In the genomic region with DNA sequence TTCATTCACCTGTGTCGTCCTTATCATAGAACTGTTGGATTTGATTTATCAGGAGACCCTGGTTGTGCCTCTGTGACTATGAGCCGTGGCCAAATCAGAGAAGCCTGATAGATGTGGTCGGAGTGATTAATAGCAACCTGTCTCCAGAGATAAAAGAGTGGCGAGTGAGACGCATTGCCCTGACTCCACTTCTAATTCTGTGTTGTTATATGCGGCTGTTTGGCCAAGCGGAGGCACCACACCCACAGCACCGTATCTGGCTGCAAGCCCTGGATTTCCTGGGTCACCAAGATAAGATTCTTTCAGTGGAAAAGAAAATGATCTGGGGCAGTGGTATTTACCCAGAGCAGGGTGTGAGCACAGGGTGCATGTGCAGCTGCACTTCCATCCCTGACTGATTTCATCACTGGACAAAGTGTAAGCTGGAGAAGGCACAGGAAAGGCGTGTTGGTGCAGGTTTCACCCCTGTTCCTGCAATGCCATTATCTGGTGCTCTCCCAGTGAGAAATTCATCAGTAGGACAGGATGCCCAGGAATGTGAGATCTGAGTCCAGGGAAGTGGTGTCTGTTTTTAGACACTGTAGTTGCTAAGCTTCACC, we compare ENCODE assay signal across 11 cellular contexts.
DNase-seq lines count a peak whose midpoint lies in the region; ATAC-seq, FAIRE-seq and TF ChIP-seq lines count a peak whose summit lies in the region.
"Had no signal": no experiment of that assay in that cellular context is flagged by ENCODE, and none has a peak within 500 bp of the region (broad histone marks: within the 10 kb centered on the region; RNA-seq: fewer than 3 reads in every experiment).

No MANE protein-coding gene starts in this region.

- WGBS in A549 (ENCODE audit: missing lambda C conversion rate), result 22% methylated on average over 9 of the region's 9 CpGs

- POLR2A ChIA-PET in A549 (lab: Yijun Ruan, JAX), result interaction anchor here (1.0 kb wide), 1 partner anchor 20 kb away, joined by 3 read pairs; no protein-coding TSS in a partner anchor
- POLR2A ChIA-PET in naive thymus-derived CD8-positive, alpha-beta T cell (lab: Charles Lee), result no interaction called here

- TF ChIP-seq RAD21 in A549 (conservative IDR thresholded peaks at IDR 0.05 in 1 of 2, IDR thresholded peaks at IDR 0.05 in 1 of 2), result no peak

- H3K36me3 Mint-ChIP-seq in naive thymus-derived CD8-positive, alpha-beta T cell, result no peaks in the 10 kb centered on the region
- H3K36me3 Mint-ChIP-seq: activated naive CD4-positive, alpha-beta T cell treated with anti-CD3 and anti-CD28 coated beads, Interleukin-2, amount 50 U/mL, for 72 hours had no signal

- H3K9me3 ChIP-seq in A549, result no peaks in the 10 kb centered on the region

- peak overlapping the region in 2 of 10 donors; percentile 5 to 56 for H3K4me3 Mint-ChIP-seq in naive thymus-derived CD8-positive, alpha-beta T cell

- no peak overlapping the region for H3K4me3 ChIP-seq in A549

- DNase-seq in A549 (ENCODE audit: low read depth in 1 of 2, low spot score in 1 of 2) (peak in 1 of 2 experiments; percentile 27), NCI-H69 (lab: John Stamatoyannopoulos, UW) (peak; percentile 63), dermis microvascular lymphatic vessel endothelial cell (ENCODE audit: low read depth in 2 of 2) (peak; percentile 89 to 93), lung microvascular endothelial cell (ENCODE audit: low read depth in 2 of 2) (peak; percentile 69 to 92), GOT3 (lab: John Stamatoyannopoulos, UW) (no peak)
- no peak for DNase-seq in naive thymus-derived CD8-positive, alpha-beta T cell
- no peak for DNase-seq in stimulated activated CD4-positive, alpha-beta T cell treated with anti-CD3 and anti-CD28 coated beads, Interleukin-12 subunit alpha, Interleukin-12 subunit beta, amount 100 ng/mL, for 4 hours
- DNase-seq: AML-193 had no signal

- CTCF ChIA-PET in A549 (lab: Yijun Ruan, JAX), result interaction anchor here (0.7 to 1.9 kb wide), 3 partner anchors 12 to 79 kb away, joined by 3 to 6 read pairs (median 3); no protein-coding TSS in a partner anchor

- H3K4me2 ChIP-seq in A549, result peak overlapping the region; percentile 30

- peak; percentile 46 to 67; a peak in 3 of 6 replicates for ATAC-seq in A549
- no peak for ATAC-seq in GM19463 (IDR thresholded peaks at IDR 0.05; ENCODE audit: unreplicated experiment)
- ATAC-seq in naive thymus-derived CD8-positive, alpha-beta T cell, result no peak
- ATAC-seq: activated naive CD4-positive, alpha-beta T cell treated with anti-CD3 and anti-CD28 coated beads, Interleukin-2, amount 50 U/mL, for 72 hours had no signal

- TF ChIP-seq CTCF in A549 (IDR thresholded peaks at IDR 0.05), result no peak

- no peak for TF ChIP-seq POLR2A in A549 (IDR thresholded peaks at IDR 0.05; ENCODE audit: low read length)

- 0 out of 6 replicates have a peak overlapping the region, but pooled peaks of 1 of the 2 experiments have one; percentile 2 for H3K27ac ChIP-seq in A549

- peaks cover 0 to 12% (median 0%) of the 10 kb centered on the region in 5 donors for H3K27me3 Mint-ChIP-seq in naive thymus-derived CD8-positive, alpha-beta T cell

- no peak for TF ChIP-seq EP300 in A549 (IDR thresholded peaks at IDR 0.05)

- H3K27ac Mint-ChIP-seq in naive thymus-derived CD8-positive, alpha-beta T cell, result peak overlapping the region in 1 of 10 donors; percentile 38
- H3K27ac Mint-ChIP-seq: activated naive CD4-positive, alpha-beta T cell treated with anti-CD3 and anti-CD28 coated beads, Interleukin-2, amount 50 U/mL, for 72 hours had no signal

- peaks cover 14% of the 10 kb centered on the region; the same call in 2 of the 3 replicates for H3K4me1 ChIP-seq in A549

- FAIRE-seq in A549 (lab: Jason Lieb, UNC), result no peak
- FAIRE-seq: TTC549 had no signal

- H3K4me1 Mint-ChIP-seq in naive thymus-derived CD8-positive, alpha-beta T cell, result peaks cover 8 to 30% (median 16%) of the 10 kb centered on the region in 4 donors

- no peaks in the 10 kb centered on the region for H3K9me3 Mint-ChIP-seq in naive thymus-derived CD8-positive, alpha-beta T cell
- H3K9me3 Mint-ChIP-seq: activated naive CD4-positive, alpha-beta T cell treated with anti-CD3 and anti-CD28 coated beads, Interleukin-2, amount 50 U/mL, for 72 hours had no signal

TF ChIP-seq in A549, 52 proteins besides CTCF, POLR2A, EP300 and RAD21:
- TF ChIP-seq RNF2 (IDR thresholded peaks at IDR 0.05; ENCODE audit: borderline replicate concordance, low read depth) (no peak), CBX2 (IDR thresholded peaks at IDR 0.05; ENCODE audit: borderline replicate concordance, low read depth) (no peak), HEYL (CRISPR knock-in tag; IDR thresholded peaks at IDR 0.05) (no peak), RFX5 (IDR thresholded peaks at IDR 0.05) (no peak), JUNB (IDR thresholded peaks at IDR 0.05) (no peak), HOXB13 (CRISPR knock-in tag; IDR thresholded peaks at IDR 0.05; ENCODE audit: low read depth) (no peak), ZFP36 (IDR thresholded peaks at IDR 0.05; ENCODE audit: borderline replicate concordance, partially characterized antibody) (no peak), EHF (CRISPR knock-in tag; IDR thresholded peaks at IDR 0.05) (no peak), KDM5A (IDR thresholded peaks at IDR 0.05) (no peak), RCOR1 (IDR thresholded peaks at IDR 0.05; ENCODE audit: low read depth, low read length) (no peak), MAFK (IDR thresholded peaks at IDR 0.05; ENCODE audit: partially characterized antibody) (no peak), FOSB (CRISPR knock-in tag; IDR thresholded peaks at IDR 0.05) (no peak), CBX8 (IDR thresholded peaks at IDR 0.05) (no peak), TFCP2L1 (CRISPR knock-in tag; IDR thresholded peaks at IDR 0.05) (no peak), BHLHE40 (IDR thresholded peaks at IDR 0.05; ENCODE audit: low read depth, low read length) (no peak), HOXA7 (CRISPR knock-in tag; IDR thresholded peaks at IDR 0.05) (no peak)
- TF ChIP-seq, protein P1, sequence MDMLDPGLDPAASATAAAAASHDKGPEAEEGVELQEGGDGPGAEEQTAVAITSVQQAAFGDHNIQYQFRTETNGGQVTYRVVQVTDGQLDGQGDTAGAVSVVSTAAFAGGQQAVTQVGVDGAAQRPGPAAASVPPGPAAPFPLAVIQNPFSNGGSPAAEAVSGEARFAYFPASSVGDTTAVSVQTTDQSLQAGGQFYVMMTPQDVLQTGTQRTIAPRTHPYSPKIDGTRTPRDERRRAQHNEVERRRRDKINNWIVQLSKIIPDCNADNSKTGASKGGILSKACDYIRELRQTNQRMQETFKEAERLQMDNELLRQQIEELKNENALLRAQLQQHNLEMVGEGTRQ (IDR thresholded peaks at IDR 0.05), result no peak
- TF ChIP-seq, protein P2, sequence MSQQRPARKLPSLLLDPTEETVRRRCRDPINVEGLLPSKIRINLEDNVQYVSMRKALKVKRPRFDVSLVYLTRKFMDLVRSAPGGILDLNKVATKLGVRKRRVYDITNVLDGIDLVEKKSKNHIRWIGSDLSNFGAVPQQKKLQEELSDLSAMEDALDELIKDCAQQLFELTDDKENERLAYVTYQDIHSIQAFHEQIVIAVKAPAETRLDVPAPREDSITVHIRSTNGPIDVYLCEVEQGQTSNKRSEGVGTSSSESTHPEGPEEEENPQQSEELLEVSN (IDR thresholded peaks at IDR 0.05; ENCODE audit: borderline replicate concordance, low read depth), result no peak
- TF ChIP-seq, protein P3, sequence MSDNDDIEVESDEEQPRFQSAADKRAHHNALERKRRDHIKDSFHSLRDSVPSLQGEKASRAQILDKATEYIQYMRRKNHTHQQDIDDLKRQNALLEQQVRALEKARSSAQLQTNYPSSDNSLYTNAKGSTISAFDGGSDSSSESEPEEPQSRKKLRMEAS (IDR thresholded peaks at IDR 0.05), result no peak

Comparison
In these comparisons a context has a peak if more than half of its experiments do, and no peak if none do; other contexts are left out.
1. ATAC-seq: peak in A549 (2 of 2); none in GM19463 (single experiment) and naive thymus-derived CD8-positive, alpha-beta T cell (0 of 2).
2. DNase-seq: peak in NCI-H69 (single experiment), dermis microvascular lymphatic vessel endothelial cell (2 of 2) and lung microvascular endothelial cell (2 of 2); none in naive thymus-derived CD8-positive, alpha-beta T cell (0 of 10), stimulated activated CD4-positive, alpha-beta T cell treated with anti-CD3 and anti-CD28 coated beads, Interleukin-12 subunit alpha, Interleukin-12 subunit beta, amount 100 ng/mL, for 4 hours (single experiment) and GOT3 (single experiment).